Comparison of ENCODE assay signal across 8 cellular contexts in genomic region chr15:85582076-85582718, GRCh38.
A peak's percentile ranks its signal among the peaks of the same experiment; 100 is the strongest.
DNase-seq lines count a peak whose midpoint lies in the region; ATAC-seq, FAIRE-seq and TF ChIP-seq lines count a peak whose summit lies in the region.

No MANE protein-coding gene starts in this region.

- H4K91ac ChIP-seq in mesenchymal stem cell (ENCODE audit: low read length): no peak overlapping the region

- 0% methylated on average over 2 of the region's 2 CpGs for WGBS in GM12878 (ENCODE audit: insufficient coverage, insufficient replicate concordance, low lambda C conversion rate, missing lambda C conversion rate)
- 84% methylated on average over 2 of the region's 2 CpGs for WGBS in mesenchymal stem cell

- peaks cover 10 to 16% of the 10 kb centered on the region in 2 experiments for H3K36me3 ChIP-seq in GM12878 (ENCODE audit: control insufficient read depth in 2 of 2, insufficient read depth in 2 of 2, low read length in 1 of 2)
- H3K36me3 ChIP-seq in mesenchymal stem cell (ENCODE audit: control insufficient read depth in 1 of 2, insufficient read depth in 2 of 2, low read depth in 1 of 2, low read length in 2 of 2): peaks cover 30 to 35% of the 10 kb centered on the region in 2 experiments

- H3K9me3 ChIP-seq in GM12878 (replicated peaks; ENCODE audit: control insufficient read depth, insufficient read depth, low read length) (no peaks in the 10 kb centered on the region), mesenchymal stem cell (ENCODE audit: control insufficient read depth, low read length) (no peaks in the 10 kb centered on the region)

- H3K23ac ChIP-seq in mesenchymal stem cell (ENCODE audit: low read length in 2 of 2): no peak overlapping the region

- POLR2A ChIA-PET in GM12878 (lab: Charles Lee): interaction anchor here (0.6 to 0.9 kb wide), 3 partner anchors 38 to 250 kb away, joined by 3 read pairs; no protein-coding TSS in a partner anchor

- TF ChIP-seq EP300 in GM12878 (IDR thresholded peaks at IDR 0.05; ENCODE audit: borderline replicate concordance in 1 of 2, control insufficient read depth in 1 of 2, low read depth in 2 of 2, low read length in 2 of 2): no peak

- CTCF ChIA-PET in GM12878 (lab: Yijun Ruan, JAX): interaction anchor here (0.6 to 2.3 kb wide), 9 partner anchors 10 to 285 kb away, joined by 3 to 5 read pairs (median 3); no protein-coding TSS in a partner anchor

- no peak overlapping the region for H2AK5ac ChIP-seq in mesenchymal stem cell (ENCODE audit: low read length, severe bottlenecking)

- peak overlapping the region in 1 of 2 experiments; percentile 26 for H3K4ac ChIP-seq in mesenchymal stem cell (ENCODE audit: low read depth in 1 of 2, low read length in 2 of 2)

- FAIRE-seq in GM19239 (lab: Jason Lieb, UNC) (peak; percentile 49), GM12878 (lab: Jason Lieb, UNC) (no peak)

- H3K27ac ChIP-seq in GM12878 (ENCODE audit: control insufficient read depth, insufficient read depth) (peak overlapping the region; percentile 82), mesenchymal stem cell (ENCODE audit: low read length, poor library complexity, severe bottlenecking) (no peak overlapping the region)

- in situ Hi-C loops in ACHN (cut with HindIII; ENCODE audit: low pct_ligation_motif_present, low pct_unique_long_range_greater_than_20kb, low sequenced_read_pairs): no loop called here
- in situ Hi-C loops in GM12878 (cut with MboI): no loop called here

- DNase-seq in ACHN (peak; percentile 45), GM19239 (ENCODE audit: insufficient read length, low spot score) (no peak), HT-29 (ENCODE audit: low spot score) (peak; percentile 66), GM12878 (ENCODE audit: low read depth, low spot score) (peak; percentile 34), mesenchymal stem cell (no peak), NCI-H128 (lab: John Stamatoyannopoulos, UW; ENCODE audit: unreplicated experiment) (no peak), NCI-H82 (lab: John Stamatoyannopoulos, UW) (no peak), NCI-H2081 (lab: John Stamatoyannopoulos, UW) (no peak)

- H3K9ac ChIP-seq in GM12878 (ENCODE audit: control insufficient read depth, insufficient read depth, low read length): no peak overlapping the region; the same call in 1 of the 2 replicates
- peak overlapping the region; percentile 83 for H3K9ac ChIP-seq in mesenchymal stem cell (ENCODE audit: low read length)

- H2BK5ac ChIP-seq in mesenchymal stem cell (ENCODE audit: low read depth, low read length, poor library complexity, severe bottlenecking): no peak overlapping the region

- H3K4me3 ChIP-seq in GM12878 (peak overlapping the region; percentile 63; the same call in 1 of the 2 replicates), mesenchymal stem cell (ENCODE audit: insufficient read depth in 1 of 2, low read depth in 1 of 2, low read length in 2 of 2) (peak overlapping the region in 1 of 2 experiments; percentile 68)

- no peak overlapping the region for H2BK120ac ChIP-seq in mesenchymal stem cell (ENCODE audit: low read depth, low read length)

- BruUV-seq in GM12878 (replicated peaks; lab: Mats Ljungman, UMichigan): no TSS peak

- no peak for TF ChIP-seq POLR2A in GM12878 (IDR thresholded peaks at IDR 0.05; ENCODE audit: low read depth, low read length)

- TF ChIP-seq RAD21 in GM12878 (IDR thresholded peaks at IDR 0.05; ENCODE audit: insufficient read depth, low read depth, low read length): no peak

- RAD21 ChIA-PET in GM12878 (lab: Charles Lee; ENCODE audit: unreplicated experiment): interaction anchor here (0.5 to 1.8 kb wide), 11 partner anchors 9 to 202 kb away, joined by 3 to 8 read pairs (median 3); partner anchors contain the start of gene AKAP13

- intact Hi-C loops in GM12878 (cut with micrococcal nuclease; ENCODE audit: unreplicated experiment): loop anchor here (5.0 kb wide), 3 partner anchors 110 to 285 kb away; no protein-coding TSS in a partner anchor

- no peak overlapping the region for H2BK12ac ChIP-seq in mesenchymal stem cell (ENCODE audit: low read length in 2 of 2)

- H4K8ac ChIP-seq in mesenchymal stem cell (ENCODE audit: low read length): no peak overlapping the region

- H2BK15ac ChIP-seq in mesenchymal stem cell (ENCODE audit: low read depth, poor library complexity, severe bottlenecking): no peak overlapping the region

- no peak overlapping the region for H3K18ac ChIP-seq in mesenchymal stem cell (ENCODE audit: low read depth in 1 of 2, low read length in 2 of 2)

- H3K27me3 ChIP-seq in GM12878 (replicated peaks in 1 of 2; ENCODE audit: control insufficient read depth in 2 of 2, insufficient read depth in 2 of 2, low read length in 1 of 2) (no peaks in the 10 kb centered on the region), mesenchymal stem cell (ENCODE audit: control insufficient read depth in 1 of 2, insufficient read depth in 1 of 2, low read length in 2 of 2) (no peaks in the 10 kb centered on the region)

- H3K79me1 ChIP-seq in mesenchymal stem cell (replicated peaks; ENCODE audit: low read length, poor library complexity, severe bottlenecking): peaks cover 25% of the 10 kb centered on the region

- H3K4me2 ChIP-seq in GM12878 (ENCODE audit: control insufficient read depth, insufficient read depth) (peak overlapping the region; percentile 90), mesenchymal stem cell (ENCODE audit: low read length, poor library complexity, severe bottlenecking) (no peak overlapping the region)

- no peak overlapping the region for H2AFZ ChIP-seq in GM12878 (ENCODE audit: control insufficient read depth, low read depth, low read length)
- no peak overlapping the region for H2AFZ ChIP-seq in mesenchymal stem cell (ENCODE audit: low read depth, low read length)

- SMC1A ChIA-PET in GM12878 (lab: Charles Lee; ENCODE audit: uncharacterized antibody, unreplicated experiment): interaction anchor here (0.8 to 3.8 kb wide), 15 partner anchors 22 to 170 kb away, joined by 3 to 16 read pairs (median 3); no protein-coding TSS in a partner anchor

- no peak for TF ChIP-seq CTCF in GM12878 (IDR thresholded peaks at IDR 0.05 in 2 of 3, conservative IDR thresholded peaks at IDR 0.05 in 1 of 3; ENCODE audit: control insufficient read depth in 2 of 3, extremely low read depth in 1 of 3, insufficient read depth in 1 of 3, low read depth in 3 of 3, low read length in 3 of 3)

- peaks cover 29% of the 10 kb centered on the region for H3K79me2 ChIP-seq in GM12878 (ENCODE audit: control insufficient read depth, insufficient read depth, low read length)

- no peak overlapping the region for H3K14ac ChIP-seq in mesenchymal stem cell (ENCODE audit: low read length in 2 of 2)

- peak; percentile 5; the same call in 2 of the 3 replicates for ATAC-seq in GM12878

- H3K4me1 ChIP-seq in GM12878 (ENCODE audit: control insufficient read depth, insufficient read depth, low read length): peaks cover 63% of the 10 kb centered on the region
- peaks cover 28% of the 10 kb centered on the region for H3K4me1 ChIP-seq in mesenchymal stem cell (ENCODE audit: control insufficient read depth, insufficient read depth, low read depth, low read length)

- no peaks in the 10 kb centered on the region for H4K20me1 ChIP-seq in GM12878 (ENCODE audit: control insufficient read depth, insufficient read depth)

TF ChIP-seq in GM12878, 131 proteins besides CTCF, POLR2A, EP300 and RAD21 (continues in another document):
- TF ChIP-seq SRF (IDR thresholded peaks at IDR 0.05; ENCODE audit: low read depth in 2 of 2, low read length in 2 of 2): no peak
- TF ChIP-seq FOXM1 (IDR thresholded peaks at IDR 0.05; ENCODE audit: low read depth, low read length): peak; percentile 73; the same call in 1 of the 2 replicates
- TF ChIP-seq IRF4 (IDR thresholded peaks at IDR 0.05; ENCODE audit: low read depth, low read length): no peak
- no peak for TF ChIP-seq FOS (IDR thresholded peaks at IDR 0.05; ENCODE audit: borderline replicate concordance, extremely low read depth, insufficient read length)
- TF ChIP-seq HDGF (IDR thresholded peaks at IDR 0.05): peak; percentile 43; the same call in 1 of the 2 replicates
- 0 out of 2 replicates have a peak, but pooled peaks have one; percentile 13 for TF ChIP-seq ZNF384 (IDR thresholded peaks at IDR 0.05; ENCODE audit: borderline replicate concordance, low read depth, low read length)
- TF ChIP-seq POU2F2 (IDR thresholded peaks at IDR 0.05; ENCODE audit: borderline replicate concordance, low read depth, low read length): 0 out of 3 replicates have a peak, but pooled peaks have one; percentile 12
- TF ChIP-seq IKZF2 (IDR thresholded peaks at IDR 0.05): no peak
- peak; percentile 72 for TF ChIP-seq JUNB (IDR thresholded peaks at IDR 0.05)
- 0 out of 2 replicates have a peak, but pooled peaks have one; percentile 49 for TF ChIP-seq MEF2A (IDR thresholded peaks at IDR 0.05; ENCODE audit: insufficient read depth, low read depth, low read length)
- TF ChIP-seq CREM (IDR thresholded peaks at IDR 0.05; ENCODE audit: low read depth): peak; percentile 29; the same call in 1 of the 2 replicates
- no peak for TF ChIP-seq SUPT20H (IDR thresholded peaks at IDR 0.05; ENCODE audit: borderline replicate concordance, control insufficient read depth, low read depth, low read length)
- no peak for TF ChIP-seq RB1 (IDR thresholded peaks at IDR 0.05; ENCODE audit: borderline replicate concordance)
- TF ChIP-seq ZBTB4 (CRISPR knock-in tag; IDR thresholded peaks at IDR 0.05): no peak
- no peak for TF ChIP-seq ZNF217 (IDR thresholded peaks at IDR 0.05)

Comparison
In these comparisons a context has a peak if more than half of its experiments do, and no peak if none do; other contexts are left out.
1. DNase-seq: peak in ACHN (single experiment), HT-29 (single experiment) and GM12878 (single experiment); none in GM19239 (single experiment), mesenchymal stem cell (single experiment), NCI-H128 (single experiment), NCI-H82 (single experiment) and NCI-H2081 (0 of 2).